Comparison of ENCODE assay signal across 9 cellular contexts in genomic region chr5:136712628-136713027, GRCh38.
"Had no signal": no experiment of that assay in that cellular context is flagged by ENCODE, and none has a peak within 500 bp of the region (broad histone marks: within the 10 kb centered on the region; RNA-seq: fewer than 3 reads in every experiment).

No MANE protein-coding gene starts in this region.

- H3K4me2 ChIP-seq: GM23338 had no signal

- H3K9me3 ChIP-seq: HAP-1 had no signal

- DNase-seq: GM23248, GOT3, H7, H9, HCEC 1CT, HFFc6 had no signal

- H3K27ac Mint-ChIP-seq: GM23338, H9, HFFc6 had no signal

- H3K4me3 ChIP-seq: GM23248, GM23338, HAP-1 had no signal

- H3K9ac ChIP-seq: GM23248 had no signal

- ATAC-seq: GM23338, HCT116 had no signal

- H3K4me3 Mint-ChIP-seq: GM23338, H9, HFFc6 had no signal

- H3K4me1 ChIP-seq: HAP-1 had no signal

- H3K27ac ChIP-seq: GM23248 had no signal

- H2AFZ ChIP-seq: GM23248, GM23338 had no signal

- H3K36me3 ChIP-seq: HAP-1 had no signal

- H3K9me3 Mint-ChIP-seq: HFFc6 had no signal
